In the genomic region with DNA sequence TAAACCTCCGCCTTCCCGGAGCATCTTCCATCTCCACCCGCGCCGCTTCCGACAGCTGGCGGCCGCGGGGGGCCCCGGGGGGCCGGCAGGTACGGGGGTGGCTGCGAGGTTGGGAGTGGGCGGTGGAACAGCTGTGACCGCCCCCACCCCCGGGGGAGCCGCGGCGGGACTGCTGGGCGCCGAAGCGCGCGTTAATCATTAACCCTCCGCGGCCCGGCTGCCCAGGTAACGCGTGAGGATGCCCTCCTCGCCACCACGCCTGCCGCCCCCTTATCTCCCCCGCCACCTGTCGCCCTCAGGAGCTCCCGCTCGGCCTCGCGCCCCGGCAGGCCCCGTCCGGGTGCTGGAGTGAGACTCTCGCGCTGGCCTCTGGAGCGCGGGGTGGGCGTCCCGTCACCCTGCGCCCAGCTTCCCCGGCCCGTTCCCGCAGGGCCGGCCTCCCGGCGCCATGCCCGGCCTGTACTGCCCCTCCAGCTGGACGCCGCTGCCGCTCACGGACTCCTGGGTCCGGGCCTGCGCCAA, we compare ENCODE assay signal across 8 cellular contexts. TPM values are rescaled to one million over a fixed set of nuclear protein-coding genes. Genes with fewer than 3 reads are reported as not detected.
A peak's percentile ranks its signal among the peaks of the same experiment; 100 is the strongest.
DNase-seq lines count a peak whose midpoint lies in the region; ATAC-seq, FAIRE-seq and TF ChIP-seq lines count a peak whose summit lies in the region.

No MANE protein-coding gene starts in this region.

- POLR2A ChIA-PET in endothelial cell of umbilical vein (lab: Charles Lee), result no interaction called here

- dilution Hi-C loops in endothelial cell of umbilical vein (cut with MboI; ENCODE audit: extremely low pct_ligation_motif_present, low sequenced_read_pairs), result no loop called here

- no peak overlapping the region for H3K27ac ChIP-seq in endothelial cell of umbilical vein (ENCODE audit: insufficient read depth, low read depth, low read length)

- no peak overlapping the region for H2AFZ ChIP-seq in endothelial cell of umbilical vein (ENCODE audit: low read depth, low read length)

- in situ Hi-C loops in GM13976 (cut with MboI; ENCODE audit: low sequenced_read_pairs, unreplicated experiment), result loop anchor here (25.0 kb wide), 1 partner anchor 343 kb away; a partner anchor contains a TSS

- no peak for ATAC-seq in activated naive CD4-positive, alpha-beta T cell treated with anti-CD3 and anti-CD28 coated beads, Interleukin-2, amount 50 U/mL, for 72 hours
- no peak for ATAC-seq in GM21619 (IDR thresholded peaks at IDR 0.05; ENCODE audit: unreplicated experiment)

- peak; percentile 60 for DNase-seq in GM13976 (ENCODE audit: low spot score)
- peak; percentile 80 for DNase-seq in NCI-H2171 treated with DMSO at 0.1 percent for 48 hours (lab: John Stamatoyannopoulos, UW)
- no peak for DNase-seq in endothelial cell of umbilical vein (ENCODE audit: low read depth, low spot score)
- DNase-seq in retina, result peak; percentile 46
- no peak for DNase-seq in activated naive CD4-positive, alpha-beta T cell treated with anti-CD3 and anti-CD28 coated beads, Interleukin-2, amount 50 U/mL, for 72 hours (ENCODE audit: low spot score in 2 of 2)
- no peak for DNase-seq in CD1c-positive myeloid dendritic cell (ENCODE audit: extremely low spot score)
- no peak for DNase-seq in stimulated activated CD8-positive, alpha-beta memory T cell treated with anti-CD3 and anti-CD28 coated beads, Interleukin-4, amount 100 ng/mL, for 48 hours

- no peaks in the 10 kb centered on the region for H3K36me3 ChIP-seq in endothelial cell of umbilical vein (ENCODE audit: control insufficient read depth in 2 of 2, extremely low read depth in 1 of 2, insufficient read depth in 2 of 2, low read length in 2 of 2)

- no peak for FAIRE-seq in endothelial cell of umbilical vein (lab: Jason Lieb, UNC)

- no peak for TF ChIP-seq CTCF in GM13976 (IDR thresholded peaks at IDR 0.05; ENCODE audit: borderline replicate concordance, control extremely low read depth, extremely low read depth, insufficient read depth, missing control alignments)
- no peak for TF ChIP-seq CTCF in endothelial cell of umbilical vein (IDR thresholded peaks at IDR 0.05; ENCODE audit: extremely low read depth in 1 of 2, insufficient read depth in 1 of 2, low read depth in 1 of 2, low read length in 2 of 2)

- no peaks in the 10 kb centered on the region for H3K9me3 Mint-ChIP-seq in activated naive CD4-positive, alpha-beta T cell treated with anti-CD3 and anti-CD28 coated beads, Interleukin-2, amount 50 U/mL, for 72 hours

- H3K4me3 ChIP-seq in endothelial cell of umbilical vein (replicated peaks in 1 of 3; ENCODE audit: insufficient read depth in 1 of 3, low read depth in 1 of 3, low read length in 3 of 3), result no peak overlapping the region

- peaks cover 4% of the 10 kb centered on the region for H3K4me1 ChIP-seq in endothelial cell of umbilical vein (ENCODE audit: control insufficient read depth, extremely low read depth, insufficient read depth, low read length)

- no peak overlapping the region for H3K9ac ChIP-seq in endothelial cell of umbilical vein (replicated peaks; ENCODE audit: extremely low read depth, insufficient read depth, low read length)

- no peaks in the 10 kb centered on the region for H3K9me1 ChIP-seq in endothelial cell of umbilical vein (replicated peaks; ENCODE audit: control insufficient read depth, extremely low read depth, insufficient read depth, low read length)

- H3K79me2 ChIP-seq in endothelial cell of umbilical vein (ENCODE audit: control insufficient read depth, insufficient read depth, low read length), result no peaks in the 10 kb centered on the region

- no peaks in the 10 kb centered on the region for H4K20me1 ChIP-seq in endothelial cell of umbilical vein (replicated peaks; ENCODE audit: control insufficient read depth, extremely low read depth, insufficient read depth, low read length)

- peaks cover 0 to 8% of the 10 kb centered on the region in 2 donors for H3K36me3 Mint-ChIP-seq in activated naive CD4-positive, alpha-beta T cell treated with anti-CD3 and anti-CD28 coated beads, Interleukin-2, amount 50 U/mL, for 72 hours

- intact Hi-C loops in endothelial cell of umbilical vein (cut with micrococcal nuclease), result no loop called here

- no peak overlapping the region for H3K4me2 ChIP-seq in endothelial cell of umbilical vein (ENCODE audit: insufficient read depth, low read length)

- CTCF ChIA-PET in endothelial cell of umbilical vein (lab: Charles Lee), result interaction anchor here (1.0 to 1.4 kb wide), 3 partner anchors 20 to 59 kb away, joined by 3 read pairs; a partner anchor contains a TSS

- H3K27ac Mint-ChIP-seq in activated naive CD4-positive, alpha-beta T cell treated with anti-CD3 and anti-CD28 coated beads, Interleukin-2, amount 50 U/mL, for 72 hours, result no peak overlapping the region

- no peaks in the 10 kb centered on the region for H3K9me3 ChIP-seq in endothelial cell of umbilical vein (replicated peaks; ENCODE audit: control insufficient read depth, insufficient read depth, low read length)

- BruUV-seq in endothelial cell of umbilical vein (replicated peaks; lab: Mats Ljungman, UMichigan), result no TSS peak

- peaks cover 38 to 55% of the 10 kb centered on the region in 2 experiments for H3K27me3 ChIP-seq in endothelial cell of umbilical vein (ENCODE audit: control insufficient read depth in 2 of 2, insufficient read depth in 2 of 2, low read length in 2 of 2)

- no peak for TF ChIP-seq POLR2A in endothelial cell of umbilical vein (IDR thresholded peaks at IDR 0.05; ENCODE audit: low read depth, low read length)

TF ChIP-seq in endothelial cell of umbilical vein, 7 proteins besides CTCF, POLR2A, EP300 and RAD21:
- peak; percentile 92 for TF ChIP-seq EZH2 (IDR thresholded peaks at IDR 0.05; ENCODE audit: borderline replicate concordance, low read depth, low read length, severe bottlenecking)
- TF ChIP-seq GATA2 (IDR thresholded peaks at IDR 0.05; ENCODE audit: insufficient read depth, insufficient read length, low read depth, low read length), result no peak

RNA-seq across cellular contexts. Expression of a gene that starts 0.8 kb away (rescaled TPM):
- total RNA-seq in endothelial cell of umbilical vein, result not detected in 2 replicates
- polyA plus RNA-seq in endothelial cell of umbilical vein, result 0.03 TPM in 1 of 2 replicates, not detected in the other
- polyA plus RNA-seq in endothelial cell of umbilical vein (2011; cell fraction: cytosol; rRNA removed), result not detected in 2 replicates
- polyA plus RNA-seq in endothelial cell of umbilical vein (2011; cell fraction: nucleus; rRNA removed), result 0.31 TPM in 1 of 2 replicates, not detected in the other
- polyA plus RNA-seq in endothelial cell of umbilical vein (2012), result not detected in 2 replicates
- not detected in 2 replicates for polyA minus RNA-seq in endothelial cell of umbilical vein
- not detected for polyA minus RNA-seq in endothelial cell of umbilical vein (2011; cell fraction: cytosol; rRNA and poly(A)+ RNA removed)
- not detected in 2 replicates for polyA minus RNA-seq in endothelial cell of umbilical vein (2011; cell fraction: nucleus; rRNA and poly(A)+ RNA removed)
- total RNA-seq in activated naive CD4-positive, alpha-beta T cell treated with anti-CD3 and anti-CD28 coated beads, Interleukin-2, amount 50 U/mL, for 72 hours, result not detected

RNA-seq across cellular contexts. Expression of a gene that starts 18.6 kb away (rescaled TPM):
- 37.7 and 42.9 TPM in 2 replicates for total RNA-seq in endothelial cell of umbilical vein
- 99.9 and 102 TPM in 2 replicates for polyA plus RNA-seq in endothelial cell of umbilical vein
- polyA plus RNA-seq in endothelial cell of umbilical vein (2011; cell fraction: cytosol; rRNA removed), result 39.2 and 44.1 TPM in 2 replicates
- 45.4 and 49.9 TPM in 2 replicates for polyA plus RNA-seq in endothelial cell of umbilical vein (2011; cell fraction: nucleus; rRNA removed)
- polyA plus RNA-seq in endothelial cell of umbilical vein (2012), result 32.7 and 35.5 TPM in 2 replicates
- polyA minus RNA-seq in endothelial cell of umbilical vein, result 126 and 132 TPM in 2 replicates
- 129 TPM for polyA minus RNA-seq in endothelial cell of umbilical vein (2011; cell fraction: cytosol; rRNA and poly(A)+ RNA removed)
- 38.5 and 50.1 TPM in 2 replicates for polyA minus RNA-seq in endothelial cell of umbilical vein (2011; cell fraction: nucleus; rRNA and poly(A)+ RNA removed)
- 10 to 100 TPM; 35.5 to 35.8 TPM for total RNA-seq in activated naive CD4-positive, alpha-beta T cell treated with anti-CD3 and anti-CD28 coated beads, Interleukin-2, amount 50 U/mL, for 72 hours

RNA-seq across cellular contexts. Expression of a gene that starts 19.3 kb away (rescaled TPM):
- total RNA-seq in endothelial cell of umbilical vein, result 3.3 and 3.4 TPM in 2 replicates
- 8.0 and 9.8 TPM in 2 replicates for polyA plus RNA-seq in endothelial cell of umbilical vein
- 6.4 and 7.0 TPM in 2 replicates for polyA plus RNA-seq in endothelial cell of umbilical vein (2011; cell fraction: cytosol; rRNA removed)
- 2.3 TPM in 2 replicates for polyA plus RNA-seq in endothelial cell of umbilical vein (2011; cell fraction: nucleus; rRNA removed)
- 4.0 and 4.9 TPM in 2 replicates for polyA plus RNA-seq in endothelial cell of umbilical vein (2012)
- polyA minus RNA-seq in endothelial cell of umbilical vein, result 7.3 and 7.5 TPM in 2 replicates
- 20.9 TPM for polyA minus RNA-seq in endothelial cell of umbilical vein (2011; cell fraction: cytosol; rRNA and poly(A)+ RNA removed)
- 1.4 and 1.5 TPM in 2 replicates for polyA minus RNA-seq in endothelial cell of umbilical vein (2011; cell fraction: nucleus; rRNA and poly(A)+ RNA removed)
- total RNA-seq in activated naive CD4-positive, alpha-beta T cell treated with anti-CD3 and anti-CD28 coated beads, Interleukin-2, amount 50 U/mL, for 72 hours, result 1 to 10 TPM; 8.3 to 9.9 TPM

RNA-seq across cellular contexts. Expression of a gene that starts 31.2 kb away (rescaled TPM):
- total RNA-seq in endothelial cell of umbilical vein, result not detected in 2 replicates
- 0.11 TPM in 1 of 2 replicates, not detected in the other for polyA plus RNA-seq in endothelial cell of umbilical vein
- polyA plus RNA-seq in endothelial cell of umbilical vein (2011; cell fraction: cytosol; rRNA removed), result 0.06 and 0.07 TPM in 2 replicates
- not detected in 2 replicates for polyA plus RNA-seq in endothelial cell of umbilical vein (2011; cell fraction: nucleus; rRNA removed)
- polyA plus RNA-seq in endothelial cell of umbilical vein (2012), result not detected in 2 replicates
- 0.19 TPM in 1 of 2 replicates, not detected in the other for polyA minus RNA-seq in endothelial cell of umbilical vein
- polyA minus RNA-seq in endothelial cell of umbilical vein (2011; cell fraction: cytosol; rRNA and poly(A)+ RNA removed), result 5.5 TPM
- not detected in 2 replicates for polyA minus RNA-seq in endothelial cell of umbilical vein (2011; cell fraction: nucleus; rRNA and poly(A)+ RNA removed)
- under 1 TPM; 0.18 to 0.34 TPM for total RNA-seq in activated naive CD4-positive, alpha-beta T cell treated with anti-CD3 and anti-CD28 coated beads, Interleukin-2, amount 50 U/mL, for 72 hours

RNA-seq across cellular contexts. Expression of a gene that starts 44.1 kb away (rescaled TPM):
- 65.6 and 68.8 TPM in 2 replicates for total RNA-seq in endothelial cell of umbilical vein
- 73.4 and 93.9 TPM in 2 replicates for polyA plus RNA-seq in endothelial cell of umbilical vein
- polyA plus RNA-seq in endothelial cell of umbilical vein (2011; cell fraction: cytosol; rRNA removed), result 45.0 and 49.5 TPM in 2 replicates
- 207 and 224 TPM in 2 replicates for polyA plus RNA-seq in endothelial cell of umbilical vein (2011; cell fraction: nucleus; rRNA removed)
- 34.2 and 44.9 TPM in 2 replicates for polyA plus RNA-seq in endothelial cell of umbilical vein (2012)
- 122 and 126 TPM in 2 replicates for polyA minus RNA-seq in endothelial cell of umbilical vein
- polyA minus RNA-seq in endothelial cell of umbilical vein (2011; cell fraction: cytosol; rRNA and poly(A)+ RNA removed), result 69.3 TPM
- 68.6 and 77.4 TPM in 2 replicates for polyA minus RNA-seq in endothelial cell of umbilical vein (2011; cell fraction: nucleus; rRNA and poly(A)+ RNA removed)
- 10 to 100 TPM; 76.6 to 81.3 TPM for total RNA-seq in activated naive CD4-positive, alpha-beta T cell treated with anti-CD3 and anti-CD28 coated beads, Interleukin-2, amount 50 U/mL, for 72 hours

Comparison
In these comparisons a context has a peak if more than half of its experiments do, and no peak if none do; other contexts are left out.
1. DNase-seq: peak in GM13976 (single experiment), NCI-H2171 treated with DMSO at 0.1 percent for 48 hours (single experiment) and retina (single experiment); none in endothelial cell of umbilical vein (single experiment), activated naive CD4-positive, alpha-beta T cell treated with anti-CD3 and anti-CD28 coated beads, Interleukin-2, amount 50 U/mL, for 72 hours (0 of 2), CD1c-positive myeloid dendritic cell (single experiment) and stimulated activated CD8-positive, alpha-beta memory T cell treated with anti-CD3 and anti-CD28 coated beads, Interleukin-4, amount 100 ng/mL, for 48 hours (single experiment).